Comparison of ENCODE assay signal across 9 cellular contexts in the genomic region with DNA sequence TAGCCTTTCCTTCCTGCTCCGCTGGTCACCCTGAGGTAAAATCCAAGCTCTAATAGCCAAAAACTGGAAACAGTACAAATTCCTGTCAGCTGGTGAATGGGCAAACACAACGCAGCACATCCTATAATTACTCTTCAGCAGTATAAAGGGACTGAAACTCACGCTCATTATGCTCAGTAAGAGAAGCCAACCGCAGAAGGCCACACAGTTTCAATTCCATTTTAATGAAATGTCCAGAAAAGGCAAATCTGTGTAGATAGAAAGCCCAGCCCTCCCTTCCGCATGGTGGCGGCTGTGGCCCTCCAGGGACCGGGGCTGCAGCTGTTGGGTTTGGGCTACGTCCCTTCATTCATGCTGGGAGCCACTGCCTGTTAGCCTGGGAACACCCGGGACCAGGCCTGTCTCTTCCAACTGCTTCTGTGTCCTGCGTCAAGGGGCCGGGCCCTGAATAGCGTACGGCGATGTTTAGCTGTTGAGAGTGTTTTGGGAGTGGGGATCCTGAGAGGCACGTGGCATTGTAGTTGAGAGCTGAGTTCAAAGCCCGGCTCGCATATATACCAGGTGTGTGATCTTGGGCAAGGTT. TPM values are rescaled to one million over a fixed set of nuclear protein-coding genes. Genes with fewer than 3 reads are reported as not detected.
DNase-seq lines count a peak whose midpoint lies in the region; ATAC-seq and TF ChIP-seq lines count a peak whose summit lies in the region.
"Had no signal": no experiment of that assay in that cellular context is flagged by ENCODE, and none has a peak within 500 bp of the region (broad histone marks: within the 10 kb centered on the region; RNA-seq: fewer than 3 reads in every experiment).

No MANE protein-coding gene starts in this region.

- WGBS in adrenal gland, 4 donors: 79 to 93% (median 86%) methylated on average over 14 to 17 of the region's 17 CpGs

- H3K27ac Mint-ChIP-seq in activated naive CD8-positive, alpha-beta T cell treated with anti-CD3 and anti-CD28 coated beads, Interleukin-2, amount 50 U/mL, for 24 hours: no peak overlapping the region
- peak overlapping the region in 1 of 7 donors; percentile 20 for H3K27ac Mint-ChIP-seq in CD14-positive monocyte

- no peaks in the 10 kb centered on the region for H3K9me3 Mint-ChIP-seq in activated naive CD8-positive, alpha-beta T cell treated with anti-CD3 and anti-CD28 coated beads, Interleukin-2, amount 50 U/mL, for 24 hours
- H3K9me3 Mint-ChIP-seq in CD14-positive monocyte: no peaks in the 10 kb centered on the region

- intact Hi-C loops in adrenal gland (cut with DNase I): no loop called here
- intact Hi-C loops in sciatic nerve (cut with DNase I): no loop called here
- intact Hi-C loops in CD14-positive monocyte (cut with micrococcal nuclease): no loop called here

- no peak for DNase-seq in adrenal gland
- no peak for DNase-seq in sciatic nerve (ENCODE audit: low spot score)
- DNase-seq in activated naive CD8-positive, alpha-beta T cell treated with anti-CD3 and anti-CD28 coated beads, Interleukin-2, amount 50 U/mL, for 24 hours: no peak
- DNase-seq in CD14-positive monocyte (ENCODE audit: low spot score): no peak
- no peak for DNase-seq in DMS 273 treated with DMSO at 0.1 percent for 48 hours (lab: John Stamatoyannopoulos, UW)
- DNase-seq: tibial artery had no signal

- no peaks in the 10 kb centered on the region for H3K27me3 Mint-ChIP-seq in activated naive CD8-positive, alpha-beta T cell treated with anti-CD3 and anti-CD28 coated beads, Interleukin-2, amount 50 U/mL, for 24 hours
- peaks cover 0 to 2% (median 2%) of the 10 kb centered on the region in 3 donors for H3K27me3 Mint-ChIP-seq in CD14-positive monocyte (ENCODE audit: low read depth in 3 of 3)

- no peak overlapping the region for H3K4me3 ChIP-seq in adrenal gland
- H3K4me3 ChIP-seq: tibial artery had no signal

- H3K4me1 ChIP-seq in adrenal gland (replicated peaks in 1 of 2): peaks cover 17 to 26% of the 10 kb centered on the region in 2 donors
- H3K4me1 ChIP-seq: tibial artery had no signal

- TF ChIP-seq POLR2A in adrenal gland (IDR thresholded peaks at IDR 0.05): no peak

- H3K36me3 Mint-ChIP-seq in activated naive CD8-positive, alpha-beta T cell treated with anti-CD3 and anti-CD28 coated beads, Interleukin-2, amount 50 U/mL, for 24 hours (ENCODE audit: low read depth): peaks cover 2% of the 10 kb centered on the region
- H3K36me3 Mint-ChIP-seq in CD14-positive monocyte: peaks cover 11 to 18% of the 10 kb centered on the region in 2 donors

- peaks cover 7% of the 10 kb centered on the region for H3K4me1 Mint-ChIP-seq in activated naive CD8-positive, alpha-beta T cell treated with anti-CD3 and anti-CD28 coated beads, Interleukin-2, amount 50 U/mL, for 24 hours
- H3K4me1 Mint-ChIP-seq in CD14-positive monocyte: peaks cover 6% of the 10 kb centered on the region

- H3K27ac ChIP-seq in adrenal gland: peak overlapping the region in 3 of 5 donors; percentile 56 to 67 (median 59)
- H3K27ac ChIP-seq: tibial artery had no signal

- peak; percentile 76 for ATAC-seq in GM19035 (IDR thresholded peaks at IDR 0.05; ENCODE audit: unreplicated experiment)
- ATAC-seq in HG03064 (IDR thresholded peaks at IDR 0.05; ENCODE audit: low read depth, unreplicated experiment): peak; percentile 58
- ATAC-seq in sciatic nerve: peak; percentile 77
- no peak for ATAC-seq in activated naive CD8-positive, alpha-beta T cell treated with anti-CD3 and anti-CD28 coated beads, Interleukin-2, amount 50 U/mL, for 24 hours
- ATAC-seq in GM19328 (IDR thresholded peaks at IDR 0.05; ENCODE audit: unreplicated experiment): no peak

- TF ChIP-seq CTCF in adrenal gland (IDR thresholded peaks at IDR 0.05) (no peak), CD14-positive monocyte (IDR thresholded peaks at IDR 0.05) (no peak)

- H3K27me3 ChIP-seq in adrenal gland: no peaks in the 10 kb centered on the region
- H3K27me3 ChIP-seq: tibial artery had no signal

- no peak overlapping the region for H3K4me3 Mint-ChIP-seq in activated naive CD8-positive, alpha-beta T cell treated with anti-CD3 and anti-CD28 coated beads, Interleukin-2, amount 50 U/mL, for 24 hours
- H3K4me3 Mint-ChIP-seq in CD14-positive monocyte: no peak overlapping the region

- peaks cover 0 to 17% of the 10 kb centered on the region in 2 donors for H3K36me3 ChIP-seq in adrenal gland (replicated peaks in 1 of 2)

- no peaks in the 10 kb centered on the region for H3K9me3 ChIP-seq in adrenal gland (replicated peaks in 1 of 3)
- H3K9me3 ChIP-seq: tibial artery had no signal

RNA-seq across cellular contexts. Expression of a gene that starts 23.5 kb away (rescaled TPM):
- total RNA-seq in adrenal gland: 1 to 10 TPM in 1 of 8 donors, under 1 TPM in 6, not detected in 1; 0.06 to 1.1 (median 0.27) TPM
- under 1 TPM in 2 of 3 donors, not detected in 1; 0.13 to 0.16 TPM for polyA plus RNA-seq in adrenal gland
- not detected for total RNA-seq in sciatic nerve
- polyA plus RNA-seq in CD14-positive monocyte: not detected

RNA-seq across cellular contexts. Expression of a gene that starts 40.8 kb away (rescaled TPM):
- total RNA-seq in adrenal gland (10 to 100 TPM; 24.6 to 71.4 (median 37.9) TPM), sciatic nerve (20.8 TPM)
- polyA plus RNA-seq in adrenal gland (10 to 100 TPM in 2 of 3 donors, 1 to 10 TPM in 1; 5.1 to 41.7 (median 34.3) TPM), CD14-positive monocyte (10 to 100 TPM; 63.4 to 82.7 TPM)

RNA-seq across cellular contexts. Expression of a gene that starts 41.3 kb away (rescaled TPM):
- total RNA-seq in adrenal gland: 10 to 100 TPM; 13.6 to 25.5 (median 19.0) TPM
- polyA plus RNA-seq in adrenal gland: 10 to 100 TPM in 1 of 3 donors, 1 to 10 TPM in 2; 3.9 to 11.9 (median 4.1) TPM
- total RNA-seq in sciatic nerve: 13.0 TPM
- 1 to 10 TPM; 2.9 to 4.7 TPM for polyA plus RNA-seq in CD14-positive monocyte

RNA-seq across cellular contexts. Expression of a gene that starts 44.3 kb away (rescaled TPM):
- total RNA-seq in adrenal gland: 10 to 100 TPM; 39.6 to 86.7 (median 55.7) TPM
- 100 to 1,000 TPM in 1 of 3 donors, 10 to 100 TPM in 2; 16.4 to 244 (median 45.4) TPM for polyA plus RNA-seq in adrenal gland
- total RNA-seq in sciatic nerve: 19.3 TPM
- under 1 TPM; 0.10 to 0.22 TPM for polyA plus RNA-seq in CD14-positive monocyte

RNA-seq across cellular contexts. Expression of a gene that starts 58.2 kb away (rescaled TPM):
- 10 to 100 TPM in 6 of 8 donors, 1 to 10 TPM in 2; 4.0 to 22.0 (median 14.5) TPM for total RNA-seq in adrenal gland
- 10 to 100 TPM; 11.3 to 29.0 (median 23.9) TPM for polyA plus RNA-seq in adrenal gland
- total RNA-seq in sciatic nerve: 8.8 TPM
- 10 to 100 TPM; 67.6 to 83.4 TPM for polyA plus RNA-seq in CD14-positive monocyte

Comparison
In these comparisons a context has a peak if more than half of its experiments do, and no peak if none do; other contexts are left out.
1. ATAC-seq: peak in GM19035 (single experiment), HG03064 (single experiment) and sciatic nerve (single experiment); none in activated naive CD8-positive, alpha-beta T cell treated with anti-CD3 and anti-CD28 coated beads, Interleukin-2, amount 50 U/mL, for 24 hours (single experiment) and GM19328 (single experiment).